Comparison of ENCODE assay signal across 1 cellular context in the genomic region with DNA sequence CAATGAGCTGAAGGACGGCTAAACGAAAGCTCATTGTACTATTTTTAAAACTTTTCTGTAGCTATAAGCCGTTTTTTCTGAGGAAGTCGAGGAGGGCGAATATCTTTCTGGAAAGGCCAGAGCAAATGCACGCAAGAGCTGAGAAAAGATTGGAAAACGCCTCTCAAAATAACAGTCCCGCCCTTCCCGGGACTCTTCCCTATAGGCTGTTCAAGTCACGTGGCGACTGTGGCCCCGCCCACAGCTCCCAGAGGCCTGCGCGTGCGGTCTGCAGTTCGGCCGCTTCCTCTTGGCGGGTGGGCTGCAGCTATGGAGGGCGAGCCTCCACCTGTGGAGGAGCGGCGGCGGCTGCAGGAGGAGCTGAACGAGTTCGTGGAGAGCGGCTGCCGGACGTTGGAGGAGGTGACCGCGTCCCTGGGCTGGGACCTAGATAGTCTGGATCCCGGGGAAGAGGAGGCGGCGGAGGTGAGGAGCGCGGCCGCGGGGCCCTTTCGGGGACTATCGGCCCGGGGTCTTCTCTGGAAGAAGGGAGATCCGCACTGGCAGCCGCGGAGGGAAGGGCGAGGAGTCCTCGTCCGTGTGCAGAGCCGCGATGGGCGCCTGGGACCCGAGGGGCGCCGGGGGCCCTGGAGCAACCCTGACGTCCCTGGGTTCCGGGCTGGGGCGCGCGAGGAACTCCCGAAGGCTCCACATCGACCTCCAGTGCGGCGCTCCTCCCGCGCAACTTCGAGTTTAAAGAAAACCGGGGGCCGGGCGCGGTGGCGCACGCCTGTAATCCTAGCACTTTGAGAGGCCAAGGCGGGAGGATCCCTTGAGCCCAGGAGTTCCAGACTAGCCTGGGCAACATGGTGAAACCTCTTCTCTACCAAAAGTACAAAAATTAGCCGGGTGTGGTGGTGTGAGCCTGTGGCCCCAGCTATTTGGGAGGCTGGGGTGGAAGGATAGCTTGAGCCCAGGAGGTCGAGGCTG.
TF ChIP-seq lines count a peak whose summit lies in the region.

A gene with protein sequence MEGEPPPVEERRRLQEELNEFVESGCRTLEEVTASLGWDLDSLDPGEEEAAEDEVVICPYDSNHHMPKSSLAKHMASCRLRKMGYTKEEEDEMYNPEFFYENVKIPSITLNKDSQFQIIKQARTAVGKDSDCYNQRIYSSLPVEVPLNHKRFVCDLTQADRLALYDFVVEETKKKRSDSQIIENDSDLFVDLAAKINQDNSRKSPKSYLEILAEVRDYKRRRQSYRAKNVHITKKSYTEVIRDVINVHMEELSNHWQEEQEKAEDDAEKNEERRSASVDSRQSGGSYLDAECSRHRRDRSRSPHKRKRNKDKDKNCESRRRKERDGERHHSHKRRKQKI (plus strand): TSS at position 250 of the 969 bp plus-strand sequence. CDS start 60 bp downstream, at position 310.

TF ChIP-seq in HepG2, 621 proteins besides CTCF, POLR2A, EP300 and RAD21 (continued from another document and continues in another):
- TF ChIP-seq, protein P1, sequence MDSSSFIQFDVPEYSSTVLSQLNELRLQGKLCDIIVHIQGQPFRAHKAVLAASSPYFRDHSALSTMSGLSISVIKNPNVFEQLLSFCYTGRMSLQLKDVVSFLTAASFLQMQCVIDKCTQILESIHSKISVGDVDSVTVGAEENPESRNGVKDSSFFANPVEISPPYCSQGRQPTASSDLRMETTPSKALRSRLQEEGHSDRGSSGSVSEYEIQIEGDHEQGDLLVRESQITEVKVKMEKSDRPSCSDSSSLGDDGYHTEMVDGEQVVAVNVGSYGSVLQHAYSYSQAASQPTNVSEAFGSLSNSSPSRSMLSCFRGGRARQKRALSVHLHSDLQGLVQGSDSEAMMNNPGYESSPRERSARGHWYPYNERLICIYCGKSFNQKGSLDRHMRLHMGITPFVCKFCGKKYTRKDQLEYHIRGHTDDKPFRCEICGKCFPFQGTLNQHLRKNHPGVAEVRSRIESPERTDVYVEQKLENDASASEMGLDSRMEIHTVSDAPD (CRISPR knock-in tag; IDR thresholded peaks at IDR 0.05), result 0 out of 2 replicates have a peak, but pooled peaks have one; percentile 46
- TF ChIP-seq PHF8 (CRISPR knock-in tag; IDR thresholded peaks at IDR 0.05) (peak; percentile 100), KMT2A (CRISPR knock-in tag; IDR thresholded peaks at IDR 0.05) (peak; percentile 97), TBX2 (CRISPR knock-in tag; IDR thresholded peaks at IDR 0.05; ENCODE audit: borderline replicate concordance) (peak; percentile 72; the same call in 1 of the 2 replicates), NPAS2 (CRISPR knock-in tag; IDR thresholded peaks at IDR 0.05; ENCODE audit: borderline replicate concordance) (no peak), ZNF10 (CRISPR knock-in tag; IDR thresholded peaks at IDR 0.05; ENCODE audit: borderline replicate concordance, low read depth) (no peak), ZNF34 (CRISPR knock-in tag; IDR thresholded peaks at IDR 0.05; ENCODE audit: borderline replicate concordance) (peak; percentile 90; the same call in 1 of the 2 replicates), ZKSCAN1 (IDR thresholded peaks at IDR 0.05; ENCODE audit: low read length) (no peak), KAT8 (CRISPR knock-in tag; IDR thresholded peaks at IDR 0.05) (peak; percentile 86), ZNF484 (CRISPR knock-in tag; IDR thresholded peaks at IDR 0.05; ENCODE audit: borderline replicate concordance, low read depth) (no peak), CEBPG (CRISPR knock-in tag; IDR thresholded peaks at IDR 0.05) (0 out of 2 replicates have a peak, but pooled peaks have one; percentile 27), TCF7L2 (IDR thresholded peaks at IDR 0.05; ENCODE audit: low read depth, low read length) (no peak), MAFG (CRISPR knock-in tag; IDR thresholded peaks at IDR 0.05) (no peak), ZNF441 (CRISPR knock-in tag; IDR thresholded peaks at IDR 0.05; ENCODE audit: borderline replicate concordance) (no peak; the same call in 1 of the 2 replicates), GATAD2A (CRISPR knock-in tag; IDR thresholded peaks at IDR 0.05) (peak; percentile 52; the same call in 1 of the 2 replicates), KLF9 (CRISPR knock-in tag; IDR thresholded peaks at IDR 0.05; ENCODE audit: low read depth) (0 out of 2 replicates have a peak, but pooled peaks have one; percentile 78), REL (CRISPR knock-in tag; conservative IDR thresholded peaks at IDR 0.05) (peak; percentile 85; the same call in 1 of the 2 replicates), MEF2D (CRISPR knock-in tag; IDR thresholded peaks at IDR 0.05) (0 out of 2 replicates have a peak, but pooled peaks have one; percentile 11), PCBP1 (IDR thresholded peaks at IDR 0.05; ENCODE audit: borderline replicate concordance, low read depth, low read length) (peak; percentile 39; the same call in 1 of the 2 replicates), ZNF253 (CRISPR knock-in tag; IDR thresholded peaks at IDR 0.05; ENCODE audit: borderline replicate concordance) (no peak; the same call in 1 of the 2 replicates), ZFP1 (CRISPR knock-in tag; IDR thresholded peaks at IDR 0.05) (peak; percentile 17; the same call in 1 of the 2 replicates), BCL6 (CRISPR knock-in tag; IDR thresholded peaks at IDR 0.05) (peak; percentile 61), ZSCAN9 (CRISPR knock-in tag; IDR thresholded peaks at IDR 0.05; ENCODE audit: borderline replicate concordance) (peak; percentile 87), BRCA1 (CRISPR knock-in tag; IDR thresholded peaks at IDR 0.05) (peak; percentile 50; the same call in 1 of the 2 replicates), ZNF260 (CRISPR knock-in tag; IDR thresholded peaks at IDR 0.05; ENCODE audit: borderline replicate concordance, low read depth) (no peak), TAF1 (CRISPR knock-in tag; IDR thresholded peaks at IDR 0.05) (peak; percentile 97), HMGA1 (CRISPR knock-in tag; conservative IDR thresholded peaks at IDR 0.05) (no peak), ZSCAN25 (CRISPR knock-in tag; IDR thresholded peaks at IDR 0.05) (no peak), RFX3 (CRISPR knock-in tag; IDR thresholded peaks at IDR 0.05) (no peak), ARHGAP35 (CRISPR knock-in tag; IDR thresholded peaks at IDR 0.05; ENCODE audit: borderline replicate concordance) (peak; percentile 86), SNRNP70 (IDR thresholded peaks at IDR 0.05; ENCODE audit: low read depth, low read length) (no peak), MED1 (CRISPR knock-in tag; IDR thresholded peaks at IDR 0.05) (peak; percentile 63), SCMH1 (CRISPR knock-in tag; IDR thresholded peaks at IDR 0.05; ENCODE audit: borderline replicate concordance) (no peak), ZNF619 (CRISPR knock-in tag; IDR thresholded peaks at IDR 0.05) (0 out of 2 replicates have a peak, but pooled peaks have one; percentile 70), NRL (CRISPR knock-in tag; IDR thresholded peaks at IDR 0.05; ENCODE audit: borderline replicate concordance) (peak; percentile 74), KDM5A (IDR thresholded peaks at IDR 0.05; ENCODE audit: borderline replicate concordance, low read length) (0 out of 2 replicates have a peak, but pooled peaks have one; percentile 50)
- TF ChIP-seq, protein P2, sequence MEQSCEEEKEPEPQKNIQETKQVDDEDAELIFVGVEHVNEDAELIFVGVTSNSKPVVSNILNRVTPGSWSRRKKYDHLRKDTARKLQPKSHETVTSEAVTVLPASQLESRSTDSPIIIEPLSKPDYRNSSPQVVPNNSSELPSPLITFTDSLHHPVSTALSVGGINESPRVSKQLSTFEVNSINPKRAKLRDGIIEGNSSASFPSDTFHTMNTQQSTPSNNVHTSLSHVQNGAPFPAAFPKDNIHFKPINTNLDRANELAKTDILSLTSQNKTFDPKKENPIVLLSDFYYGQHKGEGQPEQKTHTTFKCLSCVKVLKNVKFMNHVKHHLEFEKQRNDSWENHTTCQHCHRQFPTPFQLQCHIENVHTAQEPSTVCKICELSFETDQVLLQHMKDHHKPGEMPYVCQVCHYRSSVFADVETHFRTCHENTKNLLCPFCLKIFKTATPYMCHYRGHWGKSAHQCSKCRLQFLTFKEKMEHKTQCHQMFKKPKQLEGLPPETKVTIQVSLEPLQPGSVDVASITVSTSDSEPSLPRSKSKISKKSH (CRISPR knock-in tag; IDR thresholded peaks at IDR 0.05; ENCODE audit: borderline replicate concordance), result peak; percentile 81; the same call in 1 of the 2 replicates
- TF ChIP-seq, protein P3, sequence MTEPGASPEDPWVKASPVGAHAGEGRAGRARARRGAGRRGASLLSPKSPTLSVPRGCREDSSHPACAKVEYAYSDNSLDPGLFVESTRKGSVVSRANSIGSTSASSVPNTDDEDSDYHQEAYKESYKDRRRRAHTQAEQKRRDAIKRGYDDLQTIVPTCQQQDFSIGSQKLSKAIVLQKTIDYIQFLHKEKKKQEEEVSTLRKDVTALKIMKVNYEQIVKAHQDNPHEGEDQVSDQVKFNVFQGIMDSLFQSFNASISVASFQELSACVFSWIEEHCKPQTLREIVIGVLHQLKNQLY (CRISPR knock-in tag; IDR thresholded peaks at IDR 0.05), result no peak
- TF ChIP-seq, protein P4, sequence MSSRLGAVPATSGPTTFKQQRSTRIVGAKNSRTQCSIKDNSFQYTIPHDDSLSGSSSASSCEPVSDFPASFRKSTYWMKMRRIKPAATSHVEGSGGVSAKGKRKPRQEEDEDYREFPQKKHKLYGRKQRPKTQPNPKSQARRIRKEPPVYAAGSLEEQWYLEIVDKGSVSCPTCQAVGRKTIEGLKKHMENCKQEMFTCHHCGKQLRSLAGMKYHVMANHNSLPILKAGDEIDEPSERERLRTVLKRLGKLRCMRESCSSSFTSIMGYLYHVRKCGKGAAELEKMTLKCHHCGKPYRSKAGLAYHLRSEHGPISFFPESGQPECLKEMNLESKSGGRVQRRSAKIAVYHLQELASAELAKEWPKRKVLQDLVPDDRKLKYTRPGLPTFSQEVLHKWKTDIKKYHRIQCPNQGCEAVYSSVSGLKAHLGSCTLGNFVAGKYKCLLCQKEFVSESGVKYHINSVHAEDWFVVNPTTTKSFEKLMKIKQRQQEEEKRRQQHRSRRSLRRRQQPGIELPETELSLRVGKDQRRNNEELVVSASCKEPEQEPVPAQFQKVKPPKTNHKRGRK (CRISPR knock-in tag; IDR thresholded peaks at IDR 0.05), result no peak
- TF ChIP-seq, protein P5, sequence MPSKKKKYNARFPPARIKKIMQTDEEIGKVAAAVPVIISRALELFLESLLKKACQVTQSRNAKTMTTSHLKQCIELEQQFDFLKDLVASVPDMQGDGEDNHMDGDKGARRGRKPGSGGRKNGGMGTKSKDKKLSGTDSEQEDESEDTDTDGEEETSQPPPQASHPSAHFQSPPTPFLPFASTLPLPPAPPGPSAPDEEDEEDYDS (CRISPR knock-in tag; IDR thresholded peaks at IDR 0.05), result peak; percentile 85; the same call in 1 of the 2 replicates
- TF ChIP-seq, protein P6, sequence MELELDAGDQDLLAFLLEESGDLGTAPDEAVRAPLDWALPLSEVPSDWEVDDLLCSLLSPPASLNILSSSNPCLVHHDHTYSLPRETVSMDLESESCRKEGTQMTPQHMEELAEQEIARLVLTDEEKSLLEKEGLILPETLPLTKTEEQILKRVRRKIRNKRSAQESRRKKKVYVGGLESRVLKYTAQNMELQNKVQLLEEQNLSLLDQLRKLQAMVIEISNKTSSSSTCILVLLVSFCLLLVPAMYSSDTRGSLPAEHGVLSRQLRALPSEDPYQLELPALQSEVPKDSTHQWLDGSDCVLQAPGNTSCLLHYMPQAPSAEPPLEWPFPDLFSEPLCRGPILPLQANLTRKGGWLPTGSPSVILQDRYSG (CRISPR knock-in tag; IDR thresholded peaks at IDR 0.05), result no peak; the same call in none of the 2 replicates
- TF ChIP-seq, protein P7, sequence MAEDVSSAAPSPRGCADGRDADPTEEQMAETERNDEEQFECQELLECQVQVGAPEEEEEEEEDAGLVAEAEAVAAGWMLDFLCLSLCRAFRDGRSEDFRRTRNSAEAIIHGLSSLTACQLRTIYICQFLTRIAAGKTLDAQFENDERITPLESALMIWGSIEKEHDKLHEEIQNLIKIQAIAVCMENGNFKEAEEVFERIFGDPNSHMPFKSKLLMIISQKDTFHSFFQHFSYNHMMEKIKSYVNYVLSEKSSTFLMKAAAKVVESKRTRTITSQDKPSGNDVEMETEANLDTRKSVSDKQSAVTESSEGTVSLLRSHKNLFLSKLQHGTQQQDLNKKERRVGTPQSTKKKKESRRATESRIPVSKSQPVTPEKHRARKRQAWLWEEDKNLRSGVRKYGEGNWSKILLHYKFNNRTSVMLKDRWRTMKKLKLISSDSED (CRISPR knock-in tag; IDR thresholded peaks at IDR 0.05), result no peak
- TF ChIP-seq, protein P8, sequence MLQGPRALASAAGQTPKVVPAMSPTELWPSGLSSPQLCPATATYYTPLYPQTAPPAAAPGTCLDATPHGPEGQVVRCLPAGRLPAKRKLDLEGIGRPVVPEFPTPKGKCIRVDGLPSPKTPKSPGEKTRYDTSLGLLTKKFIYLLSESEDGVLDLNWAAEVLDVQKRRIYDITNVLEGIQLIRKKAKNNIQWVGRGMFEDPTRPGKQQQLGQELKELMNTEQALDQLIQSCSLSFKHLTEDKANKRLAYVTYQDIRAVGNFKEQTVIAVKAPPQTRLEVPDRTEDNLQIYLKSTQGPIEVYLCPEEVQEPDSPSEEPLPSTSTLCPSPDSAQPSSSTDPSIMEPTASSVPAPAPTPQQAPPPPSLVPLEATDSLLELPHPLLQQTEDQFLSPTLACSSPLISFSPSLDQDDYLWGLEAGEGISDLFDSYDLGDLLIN (CRISPR knock-in tag; IDR thresholded peaks at IDR 0.05; ENCODE audit: borderline replicate concordance), result no peak
- TF ChIP-seq, protein P9, sequence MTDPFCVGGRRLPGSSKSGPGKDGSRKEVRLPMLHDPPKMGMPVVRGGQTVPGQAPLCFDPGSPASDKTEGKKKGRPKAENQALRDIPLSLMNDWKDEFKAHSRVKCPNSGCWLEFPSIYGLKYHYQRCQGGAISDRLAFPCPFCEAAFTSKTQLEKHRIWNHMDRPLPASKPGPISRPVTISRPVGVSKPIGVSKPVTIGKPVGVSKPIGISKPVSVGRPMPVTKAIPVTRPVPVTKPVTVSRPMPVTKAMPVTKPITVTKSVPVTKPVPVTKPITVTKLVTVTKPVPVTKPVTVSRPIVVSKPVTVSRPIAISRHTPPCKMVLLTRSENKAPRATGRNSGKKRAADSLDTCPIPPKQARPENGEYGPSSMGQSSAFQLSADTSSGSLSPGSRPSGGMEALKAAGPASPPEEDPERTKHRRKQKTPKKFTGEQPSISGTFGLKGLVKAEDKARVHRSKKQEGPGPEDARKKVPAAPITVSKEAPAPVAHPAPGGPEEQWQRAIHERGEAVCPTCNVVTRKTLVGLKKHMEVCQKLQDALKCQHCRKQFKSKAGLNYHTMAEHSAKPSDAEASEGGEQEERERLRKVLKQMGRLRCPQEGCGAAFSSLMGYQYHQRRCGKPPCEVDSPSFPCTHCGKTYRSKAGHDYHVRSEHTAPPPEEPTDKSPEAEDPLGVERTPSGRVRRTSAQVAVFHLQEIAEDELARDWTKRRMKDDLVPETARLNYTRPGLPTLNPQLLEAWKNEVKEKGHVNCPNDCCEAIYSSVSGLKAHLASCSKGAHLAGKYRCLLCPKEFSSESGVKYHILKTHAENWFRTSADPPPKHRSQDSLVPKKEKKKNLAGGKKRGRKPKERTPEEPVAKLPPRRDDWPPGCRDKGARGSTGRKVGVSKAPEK (CRISPR knock-in tag; IDR thresholded peaks at IDR 0.05; ENCODE audit: borderline replicate concordance), result no peak
- TF ChIP-seq, protein P10, sequence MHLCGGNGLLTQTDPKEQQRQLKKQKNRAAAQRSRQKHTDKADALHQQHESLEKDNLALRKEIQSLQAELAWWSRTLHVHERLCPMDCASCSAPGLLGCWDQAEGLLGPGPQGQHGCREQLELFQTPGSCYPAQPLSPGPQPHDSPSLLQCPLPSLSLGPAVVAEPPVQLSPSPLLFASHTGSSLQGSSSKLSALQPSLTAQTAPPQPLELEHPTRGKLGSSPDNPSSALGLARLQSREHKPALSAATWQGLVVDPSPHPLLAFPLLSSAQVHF (CRISPR knock-in tag; IDR thresholded peaks at IDR 0.05), result 0 out of 2 replicates have a peak, but pooled peaks have one; percentile 61
- TF ChIP-seq, protein P11, sequence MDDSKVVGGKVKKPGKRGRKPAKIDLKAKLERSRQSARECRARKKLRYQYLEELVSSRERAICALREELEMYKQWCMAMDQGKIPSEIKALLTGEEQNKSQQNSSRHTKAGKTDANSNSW (CRISPR knock-in tag; IDR thresholded peaks at IDR 0.05; ENCODE audit: borderline replicate concordance), result no peak
